Comparison of ENCODE assay signal across 39 cellular contexts in the genomic region with DNA sequence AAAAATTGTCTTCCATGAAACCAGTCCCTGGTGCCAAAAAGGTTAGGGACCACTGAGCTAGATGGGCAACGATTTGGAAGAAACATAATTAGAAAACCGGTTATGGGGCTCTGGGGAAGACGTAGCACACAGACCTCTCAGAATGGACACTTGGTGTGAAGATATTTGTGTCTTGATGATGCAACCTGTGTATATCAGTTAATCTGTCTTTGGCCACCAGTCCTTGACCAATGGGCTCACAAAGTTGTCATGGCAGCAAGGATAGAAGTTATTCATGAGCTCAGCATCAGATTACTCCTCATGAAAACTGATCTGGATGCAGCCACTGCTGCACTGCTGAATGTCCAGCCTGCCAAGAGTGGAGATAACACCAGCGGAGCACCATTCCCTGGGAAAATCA. TPM values are rescaled to one million over a fixed set of nuclear protein-coding genes. Genes with fewer than 3 reads are reported as not detected.
"Had no signal": no experiment of that assay in that cellular context is flagged by ENCODE, and none has a peak within 500 bp of the region (broad histone marks: within the 10 kb centered on the region; RNA-seq: fewer than 3 reads in every experiment).

No MANE protein-coding gene starts in this region.

- H3K27me3 ChIP-seq: MG63 had no signal

- H3K36me3 ChIP-seq: MG63 had no signal

- DNase-seq: Karpas-422, Kasumi-1, MG63, MM.1S, MV-4-11, NCI-H1048, NCI-H1092, NCI-H1092 treated with DMSO at 0.1 percent for 48 hours, NCI-H1105, NCI-H1105 treated with DMSO at 0.1 percent for 48 hours, NCI-H1417, NCI-H1417 treated with DMSO at 0.1 percent for 48 hours, NCI-H1436, NCI-H1436 treated with DMSO at 0.1 percent for 48 hours, NCI-H146, NCI-H1694, NCI-H1694 treated with DMSO at 0.1 percent for 48 hours, NCI-H187, NCI-H187 treated with DMSO at 0.1 percent for 48 hours, NCI-H1930, NCI-H2029, NCI-H2029 treated with DMSO at 0.1 percent for 48 hours, NCI-H2081, NCI-H2081 treated with DMSO at 0.1 percent for 48 hours, NCI-H2107, NCI-H2171, NCI-H2171 treated with DMSO at 0.1 percent for 48 hours, NCI-H2227 treated with DMSO at 0.1 percent for 48 hours, NCI-H226, NCI-H446, NCI-H446 treated with DMSO at 0.1 percent for 48 hours, NCI-H510A, NCI-H510A treated with DMSO at 0.1 percent for 48 hours, NCI-H524, NCI-H524 treated with DMSO at 0.1 percent for 48 hours had no signal

- H3K4me3 ChIP-seq: MG63 had no signal

- H3K9me3 ChIP-seq: MG63 had no signal

RNA-seq across cellular contexts. Expression of a gene that starts 13.6 kb away (rescaled TPM):
- total RNA-seq: LHCN-M2, M059J, MCF 10A, NCI-H460 had no signal
